ENCODE assay signal across 10 cellular contexts in genomic region chr13:46975173-46975572, GRCh38.
"Had no signal": no experiment of that assay in that cellular context is flagged by ENCODE, and none has a peak within 500 bp of the region (broad histone marks: within the 10 kb centered on the region; RNA-seq: fewer than 3 reads in every experiment).

No MANE protein-coding gene starts in this region.

- H3K4me3 ChIP-seq: GM23338, K562 had no signal

- ATAC-seq: GM23338, K562 had no signal

- H3K4me2 ChIP-seq: GM23338 had no signal

- FAIRE-seq: H1, H54, HTR-8/SVneo, K562 had no signal

- DNase-seq: H9, HCEC 1CT, HFFc6, IMR-90, KG1 had no signal

- H2AFZ ChIP-seq: GM23338 had no signal
